Comparison of ENCODE assay signal across 11 cellular contexts in the genomic region with DNA sequence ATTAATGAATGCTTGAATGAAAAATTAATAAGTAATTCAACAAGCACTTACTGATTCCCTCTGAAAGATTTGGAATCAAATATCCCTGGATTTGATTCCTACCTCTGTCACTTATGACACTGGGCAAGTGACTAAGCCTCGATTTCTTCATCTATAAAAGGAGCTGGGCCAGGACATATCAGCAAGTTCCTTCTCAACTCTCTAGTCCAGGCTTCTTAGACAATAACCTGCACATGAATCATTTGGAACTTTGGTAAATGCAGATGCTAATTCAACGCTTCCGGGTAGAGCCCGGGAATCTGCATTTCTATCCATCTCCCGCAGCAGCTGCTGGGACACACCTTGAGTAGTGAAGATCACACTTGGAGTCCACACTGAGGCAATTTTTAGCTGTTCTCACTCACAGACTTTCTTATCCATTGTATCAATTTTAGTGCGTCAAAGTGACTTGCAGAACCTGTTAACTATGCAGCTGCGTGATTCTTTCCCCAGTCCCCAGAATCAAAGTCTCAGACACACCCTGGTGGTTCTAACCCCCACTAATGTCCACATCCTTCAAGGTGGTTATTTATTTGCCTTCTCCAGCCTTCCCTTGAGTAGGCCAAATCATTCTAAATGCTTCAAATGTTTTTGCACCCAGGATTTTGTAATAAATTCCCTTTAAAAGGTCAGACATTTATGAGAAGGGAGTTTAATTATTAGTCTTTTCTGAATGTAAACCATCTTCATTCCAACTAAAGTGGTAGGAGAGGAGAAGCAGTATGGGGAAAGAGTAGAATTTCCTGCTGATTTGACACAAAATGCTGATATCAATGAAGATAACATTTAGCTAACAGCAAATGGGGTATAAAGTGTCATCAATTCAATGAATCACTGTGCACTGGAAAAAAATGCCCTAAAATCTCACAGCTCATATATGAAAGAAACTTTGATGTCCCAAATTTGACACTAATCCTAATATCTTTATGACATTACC. TPM values are rescaled to one million over a fixed set of nuclear protein-coding genes. Genes with fewer than 3 reads are reported as not detected.
DNase-seq lines count a peak whose midpoint lies in the region; ATAC-seq and TF ChIP-seq lines count a peak whose summit lies in the region.
"Had no signal": no experiment of that assay in that cellular context is flagged by ENCODE, and none has a peak within 500 bp of the region (broad histone marks: within the 10 kb centered on the region; RNA-seq: fewer than 3 reads in every experiment).

No MANE protein-coding gene starts in this region.

- CTCF ChIA-PET in AG04450 (lab: Charles Lee), result interaction anchor here (1.8 to 2.2 kb wide), 3 partner anchors 32 to 181 kb away, joined by 6 to 14 read pairs (median 9); a partner anchor contains a TSS

- no peak for DNase-seq in AG04450 (ENCODE audit: low read depth, low spot score)
- peak; percentile 48 for DNase-seq in HT-29 (ENCODE audit: low spot score)
- peak; percentile 39 for DNase-seq in astrocyte of the hippocampus (ENCODE audit: low read depth, low spot score)
- no peak for DNase-seq in lower lobe of right lung
- DNase-seq in prostate gland (ENCODE audit: low spot score), result no peak
- DNase-seq in germinal center (ENCODE audit: low spot score), result no peak
- DNase-seq: DMS 273 treated with DMSO at 0.1 percent for 48 hours; left colon; stimulated activated CD4-positive, alpha-beta T cell treated with anti-CD3 and anti-CD28 coated beads, Interleukin-4, amount 100 ng/mL, for 4 hours had no signal

- H3K4me1 ChIP-seq in lower lobe of right lung (peaks cover 50% of the 10 kb centered on the region), prostate gland (replicated peaks) (no peaks in the 10 kb centered on the region)

- WGBS in prostate gland, result 52% methylated on average over 7 of the region's 7 CpGs

- H3K27ac ChIP-seq in AG04450 (ENCODE audit: low read depth, low read length) (peak overlapping the region; percentile 54), lower lobe of right lung (peak overlapping the region; percentile 43), prostate gland (no peak overlapping the region)

- TF ChIP-seq POLR2A in prostate gland (IDR thresholded peaks at IDR 0.05), result no peak

- H3K4me3 ChIP-seq in AG04450 (ENCODE audit: low read depth, low read length) (no peak overlapping the region), lower lobe of right lung (no peak overlapping the region), prostate gland (no peak overlapping the region)

- POLR2A ChIA-PET in AG04450 (lab: Yijun Ruan, JAX), result interaction anchor here (1.6 kb wide), 1 partner anchor 26 kb away, joined by 5 read pairs; a partner anchor contains a TSS

- no peak for TF ChIP-seq CTCF in AG04450 (IDR thresholded peaks at IDR 0.05; ENCODE audit: low read depth, low read length)
- no peak for TF ChIP-seq CTCF in lower lobe of right lung (IDR thresholded peaks at IDR 0.05)
- no peak for TF ChIP-seq CTCF in prostate gland (IDR thresholded peaks at IDR 0.05)

- intact Hi-C loops in lower lobe of right lung (cut with DNase I), result no loop called here
- intact Hi-C loops in prostate gland (cut with DNase I), result no loop called here

- no peaks in the 10 kb centered on the region for H3K36me3 ChIP-seq in lower lobe of right lung
- no peaks in the 10 kb centered on the region for H3K36me3 ChIP-seq in prostate gland

- no peaks in the 10 kb centered on the region; the same call in 1 of the 2 replicates for H3K9me3 ChIP-seq in AG04450 (ENCODE audit: control insufficient read depth, insufficient read depth, low read length)
- no peaks in the 10 kb centered on the region for H3K9me3 ChIP-seq in lower lobe of right lung
- no peaks in the 10 kb centered on the region for H3K9me3 ChIP-seq in prostate gland

- H3K27me3 ChIP-seq in AG04450 (ENCODE audit: control insufficient read depth, insufficient read depth, low read length) (no peaks in the 10 kb centered on the region), lower lobe of right lung (ENCODE audit: low read depth) (no peaks in the 10 kb centered on the region), prostate gland (replicated peaks; ENCODE audit: insufficient read depth) (no peaks in the 10 kb centered on the region)

- ATAC-seq in lower lobe of right lung (peak; percentile 80 to 87), GM19328 (IDR thresholded peaks at IDR 0.05; ENCODE audit: unreplicated experiment) (no peak), HG03280 (IDR thresholded peaks at IDR 0.05; ENCODE audit: unreplicated experiment) (no peak)
- ATAC-seq: left colon had no signal

RNA-seq across cellular contexts. Expression of a gene that starts 26.0 kb away (rescaled TPM):
- 25.8 and 30.9 TPM in 2 replicates for polyA plus RNA-seq in AG04450 (2011; rRNA removed)
- 23.3 and 29.9 TPM in 2 replicates for polyA minus RNA-seq in AG04450 (2011; rRNA and poly(A)+ RNA removed)
- 70.5 and 79.7 TPM in 2 replicates for total RNA-seq in HT-29 (2014; rRNA removed; shearing (Covaris generic))
- total RNA-seq in lower lobe of right lung (182 TPM), prostate gland (100 to 1,000 TPM; 145 to 153 TPM)

RNA-seq across cellular contexts. Expression of a gene that starts 46.3 kb away (rescaled TPM):
- polyA plus RNA-seq in AG04450 (2011; rRNA removed), result 18.1 and 25.1 TPM in 2 replicates
- polyA minus RNA-seq in AG04450 (2011; rRNA and poly(A)+ RNA removed), result 20.3 and 26.7 TPM in 2 replicates
- total RNA-seq in HT-29 (2014; rRNA removed; shearing (Covaris generic)), result 40.7 and 53.9 TPM in 2 replicates
- 8.9 TPM for total RNA-seq in lower lobe of right lung
- total RNA-seq in prostate gland, result 10 to 100 TPM in 1 of 2 donors, 1 to 10 TPM in 1; 9.5 to 12.6 TPM

RNA-seq across cellular contexts. Expression of a gene that starts 46.7 kb away (rescaled TPM):
- polyA plus RNA-seq in AG04450 (2011; rRNA removed), result 45.0 and 48.6 TPM in 2 replicates
- 41.7 and 48.0 TPM in 2 replicates for polyA minus RNA-seq in AG04450 (2011; rRNA and poly(A)+ RNA removed)
- total RNA-seq in HT-29 (2014; rRNA removed; shearing (Covaris generic)), result 18.3 and 25.4 TPM in 2 replicates
- total RNA-seq in lower lobe of right lung, result 12.6 TPM
- 10 to 100 TPM; 20.2 to 25.5 TPM for total RNA-seq in prostate gland

Comparison
In these comparisons a context has a peak if more than half of its experiments do, and no peak if none do; other contexts are left out.
1. DNase-seq: peak in HT-29 (single experiment) and astrocyte of the hippocampus (single experiment); none in AG04450 (single experiment), lower lobe of right lung (single experiment), prostate gland (single experiment) and germinal center (single experiment).
2. H3K27ac ChIP-seq: peak in AG04450 (single experiment) and lower lobe of right lung (single experiment); none in prostate gland (0 of 2).
3. ATAC-seq: peak in lower lobe of right lung (2 of 2); none in GM19328 (single experiment) and HG03280 (single experiment).